ENCODE assay signal across 32 cellular contexts in the genomic region with DNA sequence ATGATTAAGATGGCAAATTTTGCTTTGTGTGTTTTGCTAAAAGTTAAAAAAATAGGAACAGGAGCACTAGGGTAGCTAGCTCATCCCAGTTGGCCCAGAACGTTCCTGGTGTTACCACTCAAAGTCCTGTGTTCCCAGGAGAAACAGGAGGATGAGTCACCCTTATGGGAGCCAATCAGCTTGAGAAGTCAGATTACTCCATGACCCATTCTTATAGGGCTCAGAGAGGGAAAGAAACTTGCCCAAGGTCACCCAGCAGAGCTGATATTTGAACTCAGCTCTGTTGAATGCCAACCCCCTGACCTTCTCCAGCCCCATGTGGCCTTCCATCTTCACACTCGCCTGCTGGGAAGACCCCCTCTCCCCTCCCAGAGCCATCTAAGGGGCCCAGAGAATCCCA. TPM values are rescaled to one million over a fixed set of nuclear protein-coding genes. Genes with fewer than 3 reads are reported as not detected.
DNase-seq lines count a peak whose midpoint lies in the region; ATAC-seq and TF ChIP-seq lines count a peak whose summit lies in the region.
"Had no signal": no experiment of that assay in that cellular context is flagged by ENCODE, and none has a peak within 500 bp of the region (broad histone marks: within the 10 kb centered on the region; RNA-seq: fewer than 3 reads in every experiment).

No MANE protein-coding gene starts in this region.

- H4K20me1 ChIP-seq in osteoblast (ENCODE audit: insufficient read depth, low read length): peaks cover under 1% of the 10 kb centered on the region

- H3K9me3 ChIP-seq in osteoblast (ENCODE audit: low read depth, low read length): no peaks in the 10 kb centered on the region
- H3K9me3 ChIP-seq: stomach, tibial artery had no signal

- no peak overlapping the region for H2AFZ ChIP-seq in osteoblast (ENCODE audit: low read length)
- H2AFZ ChIP-seq: hepatocyte had no signal

- no peak overlapping the region for H3K27ac ChIP-seq in osteoblast (ENCODE audit: low read depth, low read length)
- H3K27ac ChIP-seq: dorsolateral prefrontal cortex, hepatocyte, stomach, tibial artery had no signal

- H3K79me2 ChIP-seq in osteoblast (ENCODE audit: insufficient read depth, low read length): no peaks in the 10 kb centered on the region
- H3K79me2 ChIP-seq: hepatocyte had no signal

- no peak overlapping the region for H3K4me2 ChIP-seq in osteoblast (ENCODE audit: insufficient read depth, low read length)
- H3K4me2 ChIP-seq: hepatocyte, smooth muscle cell had no signal

- no peaks in the 10 kb centered on the region for H3K36me3 ChIP-seq in osteoblast (ENCODE audit: insufficient read depth, low read length)
- H3K36me3 ChIP-seq: stomach, tibial artery had no signal

- no peaks in the 10 kb centered on the region for H3K27me3 ChIP-seq in osteoblast (ENCODE audit: insufficient read depth, low read length)
- H3K27me3 ChIP-seq: dorsolateral prefrontal cortex, hepatocyte, stomach, tibial artery had no signal

- TF ChIP-seq CTCF in osteoblast (IDR thresholded peaks at IDR 0.05; ENCODE audit: extremely low read depth, low read depth, low read length): no peak

- DNase-seq in GM03348 (ENCODE audit: low spot score) (peak; percentile 53), LHCN-M2 (ENCODE audit: low read depth) (peak; percentile 61), fibroblast of peridontal ligament (ENCODE audit: extremely low read depth) (peak; percentile 47), osteoblast (ENCODE audit: insufficient read length, low spot score, missing footprints) (peak; percentile 90)
- DNase-seq: activated CD4-positive, alpha-beta T cell treated with anti-CD3 and anti-CD28 coated beads, Interleukin-2, amount 10 ng/mL, durations not matched to agents 7 days and 5 days; activated CD8-positive, alpha-beta memory T cell treated with anti-CD3 and anti-CD28 coated beads, Interleukin-2, amount 10 ng/mL, durations not matched to agents 7 days and 5 days; activated naive CD4-positive, alpha-beta T cell; activated T-cell treated with anti-CD3 and anti-CD28 coated beads, Interleukin-2, amount 50 U/mL, for 48 hours; CD8-positive, alpha-beta T cell; cerebellar nuclear complex; DMS 273 treated with DMSO at 0.1 percent for 48 hours; dorsolateral prefrontal cortex; Kasumi-1; naive B cell; NCI-H1048; NCI-H1694 treated with DMSO at 0.1 percent for 48 hours; NCI-H2171 treated with DMSO at 0.1 percent for 48 hours; NCI-H510A treated with DMSO at 0.1 percent for 48 hours; NK-92 treated with Interleukin-12 subunit alpha and Interleukin-12 subunit beta, amount 100 ng/mL, for 24 hours; stimulated activated CD4-positive, alpha-beta T cell treated with anti-CD3 and anti-CD28 coated beads, Interleukin-1b, Interleukin-23, amount 100 ng/mL, for 48 hours; stimulated activated CD8-positive, alpha-beta memory T cell treated with anti-CD3 and anti-CD28 coated beads, Interleukin-4, amount 100 ng/mL, for 48 hours; stomach; SW 1271; tibial artery had no signal

- no peaks in the 10 kb centered on the region for H3K4me1 ChIP-seq in osteoblast (ENCODE audit: insufficient read depth, low read length)

- ATAC-seq in GM21576 (IDR thresholded peaks at IDR 0.05; ENCODE audit: unreplicated experiment) (no peak), GM21717 (IDR thresholded peaks at IDR 0.05; ENCODE audit: unreplicated experiment) (no peak), GM18517 (IDR thresholded peaks at IDR 0.05; ENCODE audit: unreplicated experiment) (no peak), GM18858 (IDR thresholded peaks at IDR 0.05; ENCODE audit: unreplicated experiment) (no peak)
- ATAC-seq: activated CD8-positive, alpha-beta memory T cell treated with anti-CD3 and anti-CD28 coated beads, Interleukin-2, amount 10 ng/mL, durations not matched to agents 7 days and 5 days; CD8-positive, alpha-beta T cell; WTC11 had no signal

- H3K4me3 ChIP-seq in osteoblast (ENCODE audit: insufficient read depth, low read length): no peak overlapping the region
- H3K4me3 ChIP-seq: dorsolateral prefrontal cortex, hepatocyte, smooth muscle cell, stomach, tibial artery had no signal

RNA-seq across cellular contexts. Expression of a gene that starts 13.0 kb away (rescaled TPM):
- total RNA-seq in LHCN-M2 (2014; rRNA removed) (not detected in 2 replicates), osteoblast (not detected in 2 replicates)
- polyA plus RNA-seq in LHCN-M2 (2012): not detected
- total RNA-seq: activated CD4-positive, alpha-beta T cell treated with anti-CD3 and anti-CD28 coated beads, Interleukin-2, amount 10 ng/mL, durations not matched to agents 7 days and 5 days; activated CD8-positive, alpha-beta memory T cell treated with anti-CD3 and anti-CD28 coated beads, Interleukin-2, amount 10 ng/mL, durations not matched to agents 7 days and 5 days; CD8-positive, alpha-beta T cell; hepatocyte; mesenteric fat pad; smooth muscle cell had no signal
- polyA plus RNA-seq: smooth muscle cell had no signal

RNA-seq across cellular contexts. Expression of a gene that starts 25.1 kb away (rescaled TPM):
- total RNA-seq in LHCN-M2 (2014; rRNA removed) (135 and 150 TPM in 2 replicates), osteoblast (122 and 131 TPM in 2 replicates)
- polyA plus RNA-seq in LHCN-M2 (2012): 126 TPM

RNA-seq across cellular contexts. Expression of a gene that starts 39.4 kb away (rescaled TPM):
- total RNA-seq in LHCN-M2 (2014; rRNA removed) (2,004 and 2,150 TPM in 2 replicates), osteoblast (2,656 and 2,968 TPM in 2 replicates)
- polyA plus RNA-seq in LHCN-M2 (2012): 2,632 TPM
